ENCODE assay signal across 8 cellular contexts in genomic region chr15:92807971-92808571, GRCh38.
A peak's percentile ranks its signal among the peaks of the same experiment; 100 is the strongest.
DNase-seq lines count a peak whose midpoint lies in the region; ATAC-seq, FAIRE-seq and TF ChIP-seq lines count a peak whose summit lies in the region.
"Had no signal": no experiment of that assay in that cellular context is flagged by ENCODE, and none has a peak within 500 bp of the region (broad histone marks: within the 10 kb centered on the region; RNA-seq: fewer than 3 reads in every experiment).

No MANE protein-coding gene starts in this region.

- H3K27me3 ChIP-seq in H7 (ENCODE audit: control insufficient read depth, insufficient read depth, low read length) (no peaks in the 10 kb centered on the region), astrocyte (ENCODE audit: insufficient read depth, low read length) (no peaks in the 10 kb centered on the region), lung (ENCODE audit: control insufficient read depth, insufficient read depth) (no peaks in the 10 kb centered on the region), transverse colon (no peaks in the 10 kb centered on the region)

- H3K4me1 Mint-ChIP-seq in astrocyte (ENCODE audit: low read depth, unreplicated experiment), result peaks cover 18% of the 10 kb centered on the region

- H3K27me3 Mint-ChIP-seq in astrocyte (ENCODE audit: low read depth, unreplicated experiment), result no peaks in the 10 kb centered on the region

- FAIRE-seq in astrocyte (lab: Jason Lieb, UNC) (no peak), GM19239 (lab: Jason Lieb, UNC) (no peak)
- FAIRE-seq: TTC549 had no signal

- TF ChIP-seq CTCF in astrocyte (IDR thresholded peaks at IDR 0.05; ENCODE audit: insufficient read depth, low read depth, low read length), result no peak
- no peak for TF ChIP-seq CTCF in lung (IDR thresholded peaks at IDR 0.05; ENCODE audit: control extremely low read depth, extremely low read depth)
- TF ChIP-seq CTCF in transverse colon (IDR thresholded peaks at IDR 0.05), result no peak

- H3K4me3 Mint-ChIP-seq in astrocyte (ENCODE audit: unreplicated experiment), result peak overlapping the region; percentile 67

- peak overlapping the region; percentile 44 for H3K4me3 ChIP-seq in H7 (ENCODE audit: insufficient read depth, low read depth, low read length)
- H3K4me3 ChIP-seq in astrocyte (ENCODE audit: insufficient read depth, low read depth, low read length), result no peak overlapping the region
- H3K4me3 ChIP-seq in lung, result peak overlapping the region; percentile 4
- peak overlapping the region; percentile 29 to 59 (median 46) for H3K4me3 ChIP-seq in transverse colon

- H4K20me1 ChIP-seq in astrocyte (ENCODE audit: insufficient read depth, low read length), result no peaks in the 10 kb centered on the region

- no peaks in the 10 kb centered on the region for H3K36me3 ChIP-seq in H7 (replicated peaks; ENCODE audit: control insufficient read depth, insufficient read depth, low read length)
- H3K36me3 ChIP-seq in astrocyte (ENCODE audit: insufficient read depth, low read length), result no peaks in the 10 kb centered on the region
- H3K36me3 ChIP-seq in lung (ENCODE audit: control insufficient read depth in 2 of 2, insufficient read depth in 2 of 2, low read length in 2 of 2), result no peaks in the 10 kb centered on the region
- H3K36me3 ChIP-seq in transverse colon, result no peaks in the 10 kb centered on the region

- intact Hi-C loops in transverse colon (cut with DNase I; ENCODE audit: low total_unique reads), result no loop called here

- 28% methylated on average over 13 to 14 of the region's 14 CpGs for WGBS in lung, 2 donors
- WGBS in transverse colon (ENCODE audit: low coverage in 1 of 2), 2 donors, result 37 to 100% methylated on average over 2 to 14 of the region's 14 CpGs

- no peak for TF ChIP-seq EP300 in transverse colon (IDR thresholded peaks at IDR 0.05; ENCODE audit: low read depth)

- peak overlapping the region; percentile 95 for H3K4me2 ChIP-seq in astrocyte (ENCODE audit: low read length)

- H3K4me1 ChIP-seq in astrocyte (ENCODE audit: insufficient read depth, low read length) (peaks cover 40% of the 10 kb centered on the region), lung (ENCODE audit: control insufficient read depth in 2 of 2, insufficient read depth in 2 of 2, low read length in 2 of 2) (peaks cover 8 to 10% of the 10 kb centered on the region in 2 donors), transverse colon (peaks cover 11 to 62% (median 38%) of the 10 kb centered on the region in 4 donors)

- TF ChIP-seq POLR2A in transverse colon (IDR thresholded peaks at IDR 0.05), result no peak

- H3K9ac ChIP-seq in astrocyte (ENCODE audit: low read length), result peak overlapping the region; percentile 96

- ATAC-seq in lung (ENCODE audit: insufficient read depth, low FRiP score), result no peak

- H2AFZ ChIP-seq in astrocyte (ENCODE audit: low read depth, low read length), result no peak overlapping the region

- H3K36me3 Mint-ChIP-seq in astrocyte (ENCODE audit: low read depth, unreplicated experiment), result peaks cover 3% of the 10 kb centered on the region

- DNase-seq in H7 (peak; percentile 51), NOMO-1 treated with dmso at 0.1 percent for 144 hours (lab: John Stamatoyannopoulos, UW; ENCODE audit: unreplicated experiment) (peak; percentile 57), astrocyte (ENCODE audit: low read depth) (no peak), lung (ENCODE audit: low spot score) (no peak), transverse colon (peak; percentile 34), NCI-H128 (lab: John Stamatoyannopoulos, UW; ENCODE audit: unreplicated experiment) (no peak), GM19239 (ENCODE audit: insufficient read length, low spot score) (no peak)

- H3K27ac ChIP-seq in astrocyte (ENCODE audit: low read depth, low read length) (peak overlapping the region; percentile 100), lung (ENCODE audit: low read depth in 1 of 2, low read length in 1 of 2) (peak overlapping the region; percentile 96 to 97), transverse colon (peak overlapping the region; percentile 94 to 98 (median 96))

- no peaks in the 10 kb centered on the region for H3K9me3 ChIP-seq in astrocyte (ENCODE audit: insufficient read depth, low read depth, low read length)
- no peaks in the 10 kb centered on the region for H3K9me3 ChIP-seq in lung (ENCODE audit: control insufficient read depth in 2 of 2, insufficient read depth in 1 of 2, low read length in 1 of 2)
- H3K9me3 ChIP-seq in transverse colon, result no peaks in the 10 kb centered on the region

- in situ Hi-C loops in transverse colon (cut with MboI; ENCODE audit: low pct_ligation_motif_present in 1 of 4, low pct_unique_long_range_greater_than_20kb in 1 of 4, low sequenced_read_pairs in 3 of 4), result no loop called here

- H3K9me3 Mint-ChIP-seq in astrocyte (ENCODE audit: unreplicated experiment), result no peaks in the 10 kb centered on the region

- peaks cover 8% of the 10 kb centered on the region for H3K79me2 ChIP-seq in astrocyte (ENCODE audit: insufficient read depth, low read length)

- H3K27ac Mint-ChIP-seq in astrocyte (ENCODE audit: unreplicated experiment), result peak overlapping the region; percentile 86

Comparison
In these comparisons a context has a peak if more than half of its experiments do, and no peak if none do; other contexts are left out.
1. DNase-seq: peak in H7 (single experiment), NOMO-1 treated with dmso at 0.1 percent for 144 hours (single experiment) and transverse colon (single experiment); none in astrocyte (single experiment), lung (single experiment), NCI-H128 (single experiment) and GM19239 (single experiment).
2. Peak in every context shown above with its lines, with median percentiles within 50 percentile points of each other: H3K27ac ChIP-seq.